In genomic region chr11:46537851-46538295, GRCh38 we compare ENCODE assay signal across 8 cellular contexts. TPM values are rescaled to one million over a fixed set of nuclear protein-coding genes. Genes with fewer than 3 reads are reported as not detected.
DNase-seq lines count a peak whose midpoint lies in the region; ATAC-seq and TF ChIP-seq lines count a peak whose summit lies in the region.

No MANE protein-coding gene starts in this region.

- peaks cover 21% of the 10 kb centered on the region for H3K4me1 Mint-ChIP-seq in activated T-cell treated with anti-CD3 and anti-CD28 coated beads, Interleukin-2, amount 50 U/mL, for 4 hours (ENCODE audit: low read depth)
- H3K4me1 Mint-ChIP-seq in nephron progenitor cell: peaks cover 30% of the 10 kb centered on the region

- peaks cover 0 to 38% (median 0%) of the 10 kb centered on the region in 3 donors for H3K36me3 ChIP-seq in Peyer's patch
- peaks cover 15% of the 10 kb centered on the region for H3K36me3 ChIP-seq in thoracic aorta

- DNase-seq in LNCaP clone FGC (ENCODE audit: low read depth): peak; percentile 62
- DNase-seq in Peyer's patch: peak in 2 of 3 donors; percentile 37 to 80
- peak; percentile 47 for DNase-seq in activated T-cell treated with anti-CD3 and anti-CD28 coated beads, Interleukin-2, amount 50 U/mL, for 4 hours
- peak; percentile 74 for DNase-seq in fibroblast of mammary gland (ENCODE audit: low read depth)
- DNase-seq in nephron progenitor cell: peak; percentile 67
- no peak for DNase-seq in thoracic aorta (ENCODE audit: low spot score)

- peaks cover 18% of the 10 kb centered on the region for H3K36me3 Mint-ChIP-seq in activated T-cell treated with anti-CD3 and anti-CD28 coated beads, Interleukin-2, amount 50 U/mL, for 4 hours (ENCODE audit: insufficient read depth)
- peaks cover 10% of the 10 kb centered on the region for H3K36me3 Mint-ChIP-seq in nephron progenitor cell (ENCODE audit: low read depth)

- no peak overlapping the region for H3K27ac ChIP-seq in Peyer's patch
- no peak overlapping the region for H3K27ac ChIP-seq in thoracic aorta

- no peaks in the 10 kb centered on the region for H3K27me3 Mint-ChIP-seq in activated T-cell treated with anti-CD3 and anti-CD28 coated beads, Interleukin-2, amount 50 U/mL, for 4 hours (ENCODE audit: low read depth)
- H3K27me3 Mint-ChIP-seq in nephron progenitor cell (ENCODE audit: low read depth, poor library complexity): peaks cover 3% of the 10 kb centered on the region

- no peaks in the 10 kb centered on the region for H3K9me3 ChIP-seq in Peyer's patch
- no peaks in the 10 kb centered on the region for H3K9me3 ChIP-seq in thoracic aorta

- H3K4me3 ChIP-seq in LNCaP clone FGC (ENCODE audit: low read depth, low read length) (no peak overlapping the region), Peyer's patch (no peak overlapping the region), fibroblast of mammary gland (ENCODE audit: control insufficient read depth, low read depth, low read length) (no peak overlapping the region), thoracic aorta (no peak overlapping the region)

- H3K4me3 Mint-ChIP-seq in activated T-cell treated with anti-CD3 and anti-CD28 coated beads, Interleukin-2, amount 50 U/mL, for 4 hours: no peak overlapping the region
- H3K4me3 Mint-ChIP-seq in nephron progenitor cell: no peak overlapping the region

- no peak for TF ChIP-seq POLR2A in Peyer's patch (IDR thresholded peaks at IDR 0.05)

- H3K27me3 ChIP-seq in Peyer's patch (no peaks in the 10 kb centered on the region), thoracic aorta (replicated peaks; ENCODE audit: insufficient read depth) (no peaks in the 10 kb centered on the region)

- H3K27ac Mint-ChIP-seq in nephron progenitor cell: no peak overlapping the region

- peak; percentile 91 for ATAC-seq in activated T-cell treated with anti-CD3 and anti-CD28 coated beads, Interleukin-2, amount 50 U/mL, for 4 hours
- ATAC-seq in thoracic aorta (ENCODE audit: insufficient number of reproducible peaks, low FRiP score, low read depth): no peak
- ATAC-seq in HG03196 (IDR thresholded peaks at IDR 0.05; ENCODE audit: unreplicated experiment): no peak

- H3K9me3 Mint-ChIP-seq in activated T-cell treated with anti-CD3 and anti-CD28 coated beads, Interleukin-2, amount 50 U/mL, for 4 hours: no peaks in the 10 kb centered on the region
- H3K9me3 Mint-ChIP-seq in nephron progenitor cell: no peaks in the 10 kb centered on the region

- peak; percentile 91 for TF ChIP-seq CTCF in GM12874 (IDR thresholded peaks at IDR 0.05; ENCODE audit: insufficient read depth, low read depth, low read length)
- peak; percentile 97 for TF ChIP-seq CTCF in LNCaP clone FGC (IDR thresholded peaks at IDR 0.05; ENCODE audit: control insufficient read depth, extremely low read depth, insufficient read depth)
- peak; percentile 28 to 93 (median 88) for TF ChIP-seq CTCF in Peyer's patch (IDR thresholded peaks at IDR 0.05)
- peak; percentile 99 for TF ChIP-seq CTCF in fibroblast of mammary gland (conservative IDR thresholded peaks at IDR 0.05; ENCODE audit: control insufficient read depth, insufficient read depth, low read depth, low read length)
- TF ChIP-seq CTCF in nephron progenitor cell (IDR thresholded peaks at IDR 0.05): peak; percentile 89
- TF ChIP-seq CTCF in thoracic aorta (IDR thresholded peaks at IDR 0.05): peak; percentile 69

- H3K4me1 ChIP-seq in Peyer's patch: peaks cover 0 to 5% (median 0%) of the 10 kb centered on the region in 4 donors
- peaks cover 0 to 7% of the 10 kb centered on the region in 2 donors for H3K4me1 ChIP-seq in thoracic aorta (ENCODE audit: control insufficient read depth in 1 of 2, low read depth in 2 of 2)

RNA-seq across cellular contexts. Expression of gene AMBRA1, which starts 56.0 kb away (rescaled TPM):
- total RNA-seq in Peyer's patch (10 to 100 TPM; 28.9 to 61.6 (median 41.6) TPM), thoracic aorta (10 to 100 TPM; 35.2 to 42.2 TPM)
- total RNA-seq in activated T-cell treated with anti-CD3 and anti-CD28 coated beads, Interleukin-2, amount 50 U/mL, for 4 hours: 10 to 100 TPM; 30.7 to 36.1 (median 31.7) TPM

Comparison
In these comparisons a context has a peak if more than half of its experiments do, and no peak if none do; other contexts are left out.
1. ATAC-seq: peak in activated T-cell treated with anti-CD3 and anti-CD28 coated beads, Interleukin-2, amount 50 U/mL, for 4 hours (2 of 2); none in thoracic aorta (single experiment) and HG03196 (single experiment).
2. Peak in every context shown above with its lines, with median percentiles within 50 percentile points of each other: CTCF ChIP-seq.